In genomic region chr10:89252225-89252585, GRCh38 we compare ENCODE assay signal across 10 cellular contexts. TPM values are rescaled to one million over a fixed set of nuclear protein-coding genes. Genes with fewer than 3 reads are reported as not detected.
DNase-seq lines count a peak whose midpoint lies in the region; ATAC-seq and TF ChIP-seq lines count a peak whose summit lies in the region.
"Had no signal": no experiment of that assay in that cellular context is flagged by ENCODE, and none has a peak within 500 bp of the region (broad histone marks: within the 10 kb centered on the region; RNA-seq: fewer than 3 reads in every experiment).

No MANE protein-coding gene starts in this region.

- ATAC-seq in CD8-positive, alpha-beta T cell: no peak
- ATAC-seq in psoas muscle: no peak
- ATAC-seq in stimulated activated memory B cell treated with anti-CD40 and anti-IgM and Interleukin-4, amounts not matched to agents 10 μg/mL and 1 μg/mL and 100 μg/mL, for 72 hours: no peak
- no peak for ATAC-seq in HG03159 (IDR thresholded peaks at IDR 0.05; ENCODE audit: unreplicated experiment)
- ATAC-seq in HG03457 (IDR thresholded peaks at IDR 0.05; ENCODE audit: unreplicated experiment): no peak

- no peak overlapping the region for H3K27ac ChIP-seq in CD8-positive, alpha-beta T cell (ENCODE audit: low read depth, low read length)
- H3K27ac ChIP-seq in OCI-LY7 (ENCODE audit: low read depth, low read length, poor library complexity, severe bottlenecking): no peak overlapping the region
- H3K27ac ChIP-seq in fibroblast of lung (ENCODE audit: insufficient read depth, low read length): no peak overlapping the region
- peak overlapping the region; percentile 82 for H3K27ac ChIP-seq in psoas muscle

- peak overlapping the region; percentile 52 for H3K27ac Mint-ChIP-seq in CD8-positive, alpha-beta T cell
- no peak overlapping the region for H3K27ac Mint-ChIP-seq in stimulated activated memory B cell treated with anti-CD40 and anti-IgM and Interleukin-4, amounts not matched to agents 10 μg/mL and 1 μg/mL and 100 μg/mL, for 72 hours

- no peaks in the 10 kb centered on the region for H3K9me2 ChIP-seq in OCI-LY7 (ENCODE audit: insufficient read depth, low read length)

- intact Hi-C loops in CD8-positive, alpha-beta T cell (cut with DNase I, micrococcal nuclease): loop anchor here (1.0 to 5.0 kb wide), 4 partner anchors 35 to 1435 kb away; partner anchors contain the start of genes ATAD1 (in 1 of the 2), IFIT5 (in 1 of the 2) and KIF20B (in 1 of the 2)
- intact Hi-C loops in OCI-LY7 (cut with micrococcal nuclease; ENCODE audit: unreplicated experiment) (loop anchor here (5.0 kb wide), 1 partner anchor 390 kb away; no protein-coding TSS in a partner anchor), psoas muscle (cut with DNase I) (no loop called here)

- no peak overlapping the region for H3K4me2 ChIP-seq in OCI-LY7 (ENCODE audit: low read length)
- H3K4me2 ChIP-seq in fibroblast of lung (ENCODE audit: extremely low read depth, insufficient read depth, low read length): peak overlapping the region; percentile 73

- peaks cover 12% of the 10 kb centered on the region for H3K4me1 ChIP-seq in CD8-positive, alpha-beta T cell (ENCODE audit: insufficient read depth, low read length)
- peaks cover 7% of the 10 kb centered on the region for H3K4me1 ChIP-seq in OCI-LY7 (ENCODE audit: insufficient read depth, low read length, poor library complexity, severe bottlenecking)
- no peaks in the 10 kb centered on the region for H3K4me1 ChIP-seq in fibroblast of lung (ENCODE audit: control insufficient read depth, extremely low read depth, insufficient read depth, low read length)
- H3K4me1 ChIP-seq in psoas muscle: peaks cover 9% of the 10 kb centered on the region

- H3K79me2 ChIP-seq in OCI-LY7 (ENCODE audit: insufficient read depth, low read depth, low read length) (no peaks in the 10 kb centered on the region), fibroblast of lung (ENCODE audit: control insufficient read depth, insufficient read depth, low read length) (peaks cover 5% of the 10 kb centered on the region)

- H3K4me3 ChIP-seq in CD8-positive, alpha-beta T cell (ENCODE audit: low read depth, low read length): no peak overlapping the region
- H3K4me3 ChIP-seq in OCI-LY7 (ENCODE audit: low read depth, low read length, poor library complexity, severe bottlenecking) (peak overlapping the region; percentile 81), fibroblast of lung (replicated peaks in 1 of 4; ENCODE audit: control extremely low read depth in 1 of 4, insufficient read depth in 1 of 4, low read depth in 3 of 4, low read length in 4 of 4) (peak overlapping the region in 2 of 4 experiments; percentile 95 to 99), psoas muscle (peak overlapping the region; percentile 99)

- H3K4me1 Mint-ChIP-seq in CD8-positive, alpha-beta T cell (ENCODE audit: low read depth): peaks cover 23% of the 10 kb centered on the region
- H3K4me1 Mint-ChIP-seq in stimulated activated memory B cell treated with anti-CD40 and anti-IgM and Interleukin-4, amounts not matched to agents 10 μg/mL and 1 μg/mL and 100 μg/mL, for 72 hours: peaks cover 29% of the 10 kb centered on the region

- BruUV-seq in OCI-LY7 (replicated peaks; lab: Mats Ljungman, UMichigan): no TSS peak

- H3K36me3 Mint-ChIP-seq in CD8-positive, alpha-beta T cell: no peaks in the 10 kb centered on the region
- H3K36me3 Mint-ChIP-seq in stimulated activated memory B cell treated with anti-CD40 and anti-IgM and Interleukin-4, amounts not matched to agents 10 μg/mL and 1 μg/mL and 100 μg/mL, for 72 hours: peaks cover 7% of the 10 kb centered on the region

- peaks cover 2% of the 10 kb centered on the region for H3K27me3 Mint-ChIP-seq in CD8-positive, alpha-beta T cell (ENCODE audit: low read depth)
- no peaks in the 10 kb centered on the region for H3K27me3 Mint-ChIP-seq in stimulated activated memory B cell treated with anti-CD40 and anti-IgM and Interleukin-4, amounts not matched to agents 10 μg/mL and 1 μg/mL and 100 μg/mL, for 72 hours

- no peaks in the 10 kb centered on the region for H3K36me3 ChIP-seq in CD8-positive, alpha-beta T cell (ENCODE audit: insufficient read depth, low read length)
- H3K36me3 ChIP-seq in OCI-LY7 (ENCODE audit: insufficient read depth, low read length) (no peaks in the 10 kb centered on the region), fibroblast of lung (ENCODE audit: control insufficient read depth, insufficient read depth, low read length) (no peaks in the 10 kb centered on the region), psoas muscle (ENCODE audit: insufficient read depth in 1 of 2, low read depth in 1 of 2) (no peaks in the 10 kb centered on the region)

- H4K20me1 ChIP-seq in OCI-LY7 (ENCODE audit: insufficient read depth, low read length) (no peaks in the 10 kb centered on the region), fibroblast of lung (ENCODE audit: control insufficient read depth, extremely low read depth, insufficient read depth, low read length) (no peaks in the 10 kb centered on the region)

- H3K27me3 ChIP-seq in CD8-positive, alpha-beta T cell (ENCODE audit: insufficient read depth, low read length): no peaks in the 10 kb centered on the region
- H3K27me3 ChIP-seq in fibroblast of lung (ENCODE audit: control insufficient read depth, insufficient read depth, low read length) (no peaks in the 10 kb centered on the region), psoas muscle (ENCODE audit: insufficient read depth in 3 of 3, low read length in 2 of 3) (no peaks in the 10 kb centered on the region)

- no peak overlapping the region for H3K9ac ChIP-seq in fibroblast of lung (ENCODE audit: insufficient read depth, low read length)

- H3K9me3 ChIP-seq in CD8-positive, alpha-beta T cell (ENCODE audit: low read length): no peaks in the 10 kb centered on the region
- H3K9me3 ChIP-seq in OCI-LY7 (ENCODE audit: low read length): peaks cover 17% of the 10 kb centered on the region; the same call in 1 of the 2 replicates
- H3K9me3 ChIP-seq in fibroblast of lung (ENCODE audit: control insufficient read depth, insufficient read depth, low read depth, low read length): no peaks in the 10 kb centered on the region
- no peaks in the 10 kb centered on the region for H3K9me3 ChIP-seq in psoas muscle

- peak overlapping the region; percentile 15 for H3K4me3 Mint-ChIP-seq in CD8-positive, alpha-beta T cell
- H3K4me3 Mint-ChIP-seq in stimulated activated memory B cell treated with anti-CD40 and anti-IgM and Interleukin-4, amounts not matched to agents 10 μg/mL and 1 μg/mL and 100 μg/mL, for 72 hours: no peak overlapping the region

- H2AFZ ChIP-seq in OCI-LY7 (ENCODE audit: low read length) (peak overlapping the region; percentile 85; the same call in 1 of the 2 replicates), fibroblast of lung (ENCODE audit: low read length) (no peak overlapping the region)

- POLR2A ChIA-PET in CD8-positive, alpha-beta T cell (lab: Charles Lee): interaction anchor here (0.6 to 3.0 kb wide), 10 partner anchors 34 to 449 kb away, joined by 3 to 26 read pairs (median 6); partner anchors contain the start of genes IFIT1, IFIT2, IFIT5 and KIF20B
- POLR2A ChIA-PET in OCI-LY7 (lab: Charles Lee): interaction anchor here (0.7 kb wide), 1 partner anchor 186 kb away, joined by 5 read pairs; no protein-coding TSS in a partner anchor

- DNase-seq in CD8-positive, alpha-beta T cell: no peak
- no peak for DNase-seq in OCI-LY7 (ENCODE audit: low spot score)
- DNase-seq in fibroblast of lung (ENCODE audit: low read depth in 2 of 2): no peak
- DNase-seq in psoas muscle: no peak
- DNase-seq in stimulated activated CD4-positive, alpha-beta T cell treated with anti-CD3 and anti-CD28 coated beads, Interleukin-15, amount 100 ng/mL, for 24 hours: no peak

- WGBS in psoas muscle, 3 donors: 88 to 98% (median 93%) methylated on average over 2 of the region's 2 CpGs

- CTCF ChIA-PET in CD8-positive, alpha-beta T cell (lab: Charles Lee): interaction anchor here (0.6 to 2.3 kb wide), 4 partner anchors 17 to 222 kb away, joined by 3 to 9 read pairs (median 4); no protein-coding TSS in a partner anchor
- CTCF ChIA-PET in OCI-LY7 (lab: Charles Lee; ENCODE audit: unreplicated experiment): interaction anchor here (1.0 kb wide), 1 partner anchor 110 kb away, joined by 3 read pairs; no protein-coding TSS in a partner anchor

- no peak for TF ChIP-seq CTCF in CD8-positive, alpha-beta T cell (IDR thresholded peaks at IDR 0.05)
- TF ChIP-seq CTCF in OCI-LY7 (conservative IDR thresholded peaks at IDR 0.05; ENCODE audit: low read length) (no peak), fibroblast of lung (conservative IDR thresholded peaks at IDR 0.05 in 1 of 2, IDR thresholded peaks at IDR 0.05 in 1 of 2; ENCODE audit: low read depth in 1 of 2, low read length in 2 of 2) (no peak), psoas muscle (IDR thresholded peaks at IDR 0.05) (no peak)

- peaks cover 3% of the 10 kb centered on the region for H3K9me3 Mint-ChIP-seq in CD8-positive, alpha-beta T cell
- peaks cover 8% of the 10 kb centered on the region for H3K9me3 Mint-ChIP-seq in stimulated activated memory B cell treated with anti-CD40 and anti-IgM and Interleukin-4, amounts not matched to agents 10 μg/mL and 1 μg/mL and 100 μg/mL, for 72 hours

RNA-seq across cellular contexts. Expression of gene LIPA, which starts 0.6 kb away (rescaled TPM):
- total RNA-seq in CD8-positive, alpha-beta T cell: 10 to 100 TPM in 1 of 2 experiments, 1 to 10 TPM in 1; 9.7 to 12.1 TPM
- 8.9 and 11.7 TPM in 2 replicates for total RNA-seq in OCI-LY7 (2014; rRNA removed; shearing (Covaris generic))
- total RNA-seq in OCI-LY7 (2022) (19.0 and 19.4 TPM in 2 replicates), fibroblast of lung (47.8 and 72.3 TPM in 2 replicates), psoas muscle (10 to 100 TPM in 3 of 4 donors, 1 to 10 TPM in 1; 7.7 to 14.2 (median 12.3) TPM)
- polyA plus RNA-seq in fibroblast of lung (80.6 and 105 TPM in 2 replicates), psoas muscle (10 to 100 TPM in 1 of 3 donors, 1 to 10 TPM in 2; 7.6 to 10.3 (median 8.2) TPM)
- 55.8 and 67.1 TPM in 2 replicates for polyA plus RNA-seq in fibroblast of lung (2012)
- 16.8 and 23.1 TPM in 2 replicates for polyA minus RNA-seq in fibroblast of lung (ENCODE audit: low replicate concordance)

RNA-seq across cellular contexts. Expression of gene CH25H, which starts 45.1 kb away (rescaled TPM):
- total RNA-seq in CD8-positive, alpha-beta T cell: under 1 TPM; 0.44 to 0.54 TPM
- total RNA-seq in OCI-LY7 (2014; rRNA removed; shearing (Covaris generic)): not detected in 2 replicates
- not detected in 2 replicates for total RNA-seq in OCI-LY7 (2022)
- total RNA-seq in fibroblast of lung: 8.2 and 17.7 TPM in 2 replicates
- polyA plus RNA-seq in fibroblast of lung: 0.42 and 1.7 TPM in 2 replicates
- 0.73 and 2.9 TPM in 2 replicates for polyA plus RNA-seq in fibroblast of lung (2012)
- polyA minus RNA-seq in fibroblast of lung (ENCODE audit: low replicate concordance): 2.4 and 14.3 TPM in 2 replicates
- 1 to 10 TPM in 1 of 4 donors, under 1 TPM in 1, not detected in 2; 0.13 to 1.1 TPM for total RNA-seq in psoas muscle
- under 1 TPM; 0.05 to 0.35 (median 0.25) TPM for polyA plus RNA-seq in psoas muscle
- total RNA-seq: endothelial cell of umbilical vein, SK-MEL-5 had no signal

RNA-seq across cellular contexts. Expression of gene IFIT2, which starts 49.6 kb away (rescaled TPM):
- total RNA-seq in CD8-positive, alpha-beta T cell: 10 to 100 TPM; 18.4 TPM
- 0.26 and 0.57 TPM in 2 replicates for total RNA-seq in OCI-LY7 (2014; rRNA removed; shearing (Covaris generic))
- total RNA-seq in OCI-LY7 (2022): 0.37 and 0.72 TPM in 2 replicates
- 11.6 and 21.6 TPM in 2 replicates for total RNA-seq in fibroblast of lung
- polyA plus RNA-seq in fibroblast of lung: 5.4 and 12.1 TPM in 2 replicates
- 4.4 and 11.1 TPM in 2 replicates for polyA plus RNA-seq in fibroblast of lung (2012)
- 0.93 and 1.6 TPM in 2 replicates for polyA minus RNA-seq in fibroblast of lung (ENCODE audit: low replicate concordance)
- total RNA-seq in psoas muscle: 1 to 10 TPM; 1.2 to 4.2 (median 1.6) TPM
- 1 to 10 TPM; 1.2 to 1.4 (median 1.3) TPM for polyA plus RNA-seq in psoas muscle

Comparison
In these comparisons a context has a peak if more than half of its experiments do, and no peak if none do; other contexts are left out.
1. intact Hi-C loops: an anchor here in CD8-positive, alpha-beta T cell (1.0 to 5.0 kb wide) and OCI-LY7 (5.0 kb wide); none called in psoas muscle.